ENCODE assay signal across 11 cellular contexts in genomic region chr7:99000904-99001442, GRCh38.
DNase-seq lines count a peak whose midpoint lies in the region; ATAC-seq and TF ChIP-seq lines count a peak whose summit lies in the region.
"Had no signal": no experiment of that assay in that cellular context is flagged by ENCODE, and none has a peak within 500 bp of the region (broad histone marks: within the 10 kb centered on the region; RNA-seq: fewer than 3 reads in every experiment).

No MANE protein-coding gene starts in this region.

- H3K4me1 Mint-ChIP-seq in HFFc6 (ENCODE audit: low read depth) = peaks cover 12% of the 10 kb centered on the region
- H3K4me1 Mint-ChIP-seq in activated T-cell treated with anti-CD3 and anti-CD28 coated beads, Interleukin-2, amount 50 U/mL, for 72 hours (ENCODE audit: low read depth) = peaks cover 4% of the 10 kb centered on the region
- peaks cover 4% of the 10 kb centered on the region for H3K4me1 Mint-ChIP-seq in stimulated activated effector memory CD8-positive, alpha-beta T cell treated with anti-CD3 and anti-CD28 coated beads, Interleukin-12 subunit alpha, Interleukin-12 subunit beta, amount 100 ng/mL, for 72 hours

- H3K4me3 Mint-ChIP-seq in HFFc6 = no peak overlapping the region
- H3K4me3 Mint-ChIP-seq in activated T-cell treated with anti-CD3 and anti-CD28 coated beads, Interleukin-2, amount 50 U/mL, for 72 hours = peak overlapping the region; percentile 27 to 34
- no peak overlapping the region for H3K4me3 Mint-ChIP-seq in stimulated activated effector memory CD8-positive, alpha-beta T cell treated with anti-CD3 and anti-CD28 coated beads, Interleukin-12 subunit alpha, Interleukin-12 subunit beta, amount 100 ng/mL, for 72 hours

- no peak overlapping the region for H3K27ac Mint-ChIP-seq in HFFc6
- H3K27ac Mint-ChIP-seq in activated T-cell treated with anti-CD3 and anti-CD28 coated beads, Interleukin-2, amount 50 U/mL, for 72 hours = peak overlapping the region; percentile 86
- peak overlapping the region; percentile 45 for H3K27ac Mint-ChIP-seq in stimulated activated effector memory CD8-positive, alpha-beta T cell treated with anti-CD3 and anti-CD28 coated beads, Interleukin-12 subunit alpha, Interleukin-12 subunit beta, amount 100 ng/mL, for 72 hours

- no peak for TF ChIP-seq CTCF in HFFc6 (IDR thresholded peaks at IDR 0.05)

- H3K9me3 Mint-ChIP-seq in HFFc6 = no peaks in the 10 kb centered on the region
- H3K9me3 Mint-ChIP-seq in activated T-cell treated with anti-CD3 and anti-CD28 coated beads, Interleukin-2, amount 50 U/mL, for 72 hours = no peaks in the 10 kb centered on the region
- H3K9me3 Mint-ChIP-seq in stimulated activated effector memory CD8-positive, alpha-beta T cell treated with anti-CD3 and anti-CD28 coated beads, Interleukin-12 subunit alpha, Interleukin-12 subunit beta, amount 100 ng/mL, for 72 hours = no peaks in the 10 kb centered on the region

- H3K36me3 Mint-ChIP-seq in HFFc6 (ENCODE audit: low read depth) = peaks cover 15% of the 10 kb centered on the region
- H3K36me3 Mint-ChIP-seq in activated T-cell treated with anti-CD3 and anti-CD28 coated beads, Interleukin-2, amount 50 U/mL, for 72 hours (ENCODE audit: insufficient read depth in 2 of 2) = peaks cover 3 to 6% of the 10 kb centered on the region in 2 donors
- H3K36me3 Mint-ChIP-seq in stimulated activated effector memory CD8-positive, alpha-beta T cell treated with anti-CD3 and anti-CD28 coated beads, Interleukin-12 subunit alpha, Interleukin-12 subunit beta, amount 100 ng/mL, for 72 hours = peaks cover 99% of the 10 kb centered on the region

- peak; percentile 62 to 66 for ATAC-seq in activated T-cell treated with anti-CD3 and anti-CD28 coated beads, Interleukin-2, amount 50 U/mL, for 72 hours (replicated peaks in 1 of 2)
- ATAC-seq in stimulated activated effector memory CD8-positive, alpha-beta T cell treated with anti-CD3 and anti-CD28 coated beads, Interleukin-12 subunit alpha, Interleukin-12 subunit beta, amount 100 ng/mL, for 72 hours = no peak
- no peak for ATAC-seq in HG02588 (IDR thresholded peaks at IDR 0.05; ENCODE audit: unreplicated experiment)
- ATAC-seq in HG03520 (IDR thresholded peaks at IDR 0.05; ENCODE audit: unreplicated experiment) = no peak
- ATAC-seq: activated CD4-positive, CD25-positive, alpha-beta regulatory T cell treated with anti-CD3 and anti-CD28 coated beads, Interleukin-2, amount 50 U/mL, for 24 hours had no signal

- peaks cover 2% of the 10 kb centered on the region; the same call in 1 of the 2 replicates for H3K27me3 Mint-ChIP-seq in HFFc6 (ENCODE audit: insufficient read depth)
- no peaks in the 10 kb centered on the region for H3K27me3 Mint-ChIP-seq in activated T-cell treated with anti-CD3 and anti-CD28 coated beads, Interleukin-2, amount 50 U/mL, for 72 hours (ENCODE audit: low read depth)

- DNase-seq in HFFc6 (peak; percentile 31), glomerular visceral epithelial cell (ENCODE audit: extremely low spot score) (peak; percentile 32), UCSD-AML1 (lab: John Stamatoyannopoulos, UW; ENCODE audit: unreplicated experiment) (no peak)
- no peak for DNase-seq in activated T-cell treated with anti-CD3 and anti-CD28 coated beads, Interleukin-2, amount 50 U/mL, for 72 hours
- no peak for DNase-seq in stimulated activated effector memory CD8-positive, alpha-beta T cell treated with anti-CD3 and anti-CD28 coated beads, Interleukin-12 subunit alpha, Interleukin-12 subunit beta, amount 100 ng/mL, for 72 hours (ENCODE audit: low spot score in 2 of 2)
- DNase-seq: amniotic stem cell, foreskin melanocyte, T-helper 1 cell had no signal

Comparison
In these comparisons a context has a peak if more than half of its experiments do, and no peak if none do; other contexts are left out.
1. DNase-seq: peak in HFFc6 (single experiment) and glomerular visceral epithelial cell (single experiment); none in activated T-cell treated with anti-CD3 and anti-CD28 coated beads, Interleukin-2, amount 50 U/mL, for 72 hours (0 of 2), stimulated activated effector memory CD8-positive, alpha-beta T cell treated with anti-CD3 and anti-CD28 coated beads, Interleukin-12 subunit alpha, Interleukin-12 subunit beta, amount 100 ng/mL, for 72 hours (0 of 2) and UCSD-AML1 (single experiment).
2. H3K4me3 Mint-ChIP-seq: peak in activated T-cell treated with anti-CD3 and anti-CD28 coated beads, Interleukin-2, amount 50 U/mL, for 72 hours (2 of 2); none in HFFc6 (single experiment) and stimulated activated effector memory CD8-positive, alpha-beta T cell treated with anti-CD3 and anti-CD28 coated beads, Interleukin-12 subunit alpha, Interleukin-12 subunit beta, amount 100 ng/mL, for 72 hours (single experiment).
3. ATAC-seq: peak in activated T-cell treated with anti-CD3 and anti-CD28 coated beads, Interleukin-2, amount 50 U/mL, for 72 hours (2 of 2); none in stimulated activated effector memory CD8-positive, alpha-beta T cell treated with anti-CD3 and anti-CD28 coated beads, Interleukin-12 subunit alpha, Interleukin-12 subunit beta, amount 100 ng/mL, for 72 hours (single experiment), HG02588 (single experiment) and HG03520 (single experiment).